ENCODE assay signal across 8 cellular contexts in genomic region chr16:87316923-87317765, GRCh38. TPM values are rescaled to one million over a fixed set of nuclear protein-coding genes. Genes with fewer than 3 reads are reported as not detected.
A peak's percentile ranks its signal among the peaks of the same experiment; 100 is the strongest.
DNase-seq lines count a peak whose midpoint lies in the region; ATAC-seq lines count a peak whose summit lies in the region.

C16orf95 (minus strand) TSS chr16:87317392; CDS start chr16:87317242, 150 bp downstream.

- H3K9me3 Mint-ChIP-seq in CD4-positive, CD25-positive, alpha-beta regulatory T cell: no peaks in the 10 kb centered on the region

- H3K27ac ChIP-seq in CD4-positive, CD25-positive, alpha-beta regulatory T cell (ENCODE audit: insufficient read depth, low read length, poor library complexity, severe bottlenecking): peak within 1 kb of the TSS; percentile 82

- H3K27me3 Mint-ChIP-seq in CD4-positive, CD25-positive, alpha-beta regulatory T cell: no peaks in the 10 kb centered on the region

- peak; percentile 94 for ATAC-seq in CD4-positive, CD25-positive, alpha-beta regulatory T cell (ENCODE audit: low read depth in 2 of 2)
- ATAC-seq in GM19372 (IDR thresholded peaks at IDR 0.05; ENCODE audit: low read depth, unreplicated experiment) (peak; percentile 93), HG03521 (IDR thresholded peaks at IDR 0.05; ENCODE audit: unreplicated experiment) (peak; percentile 84), left lobe of liver (peak; percentile 90)

- H3K36me3 Mint-ChIP-seq in CD4-positive, CD25-positive, alpha-beta regulatory T cell: no peaks in the 10 kb centered on the region

- H3K27me3 ChIP-seq in CD4-positive, CD25-positive, alpha-beta regulatory T cell (ENCODE audit: control insufficient read depth, insufficient read depth, low read length): no peaks in the 10 kb centered on the region

- H3K36me3 ChIP-seq in CD4-positive, CD25-positive, alpha-beta regulatory T cell (ENCODE audit: control insufficient read depth, insufficient read depth, low read length): no peaks in the 10 kb centered on the region

- peaks cover 18% of the 10 kb centered on the region for H3K4me1 ChIP-seq in CD4-positive, CD25-positive, alpha-beta regulatory T cell (ENCODE audit: control insufficient read depth, insufficient read depth, low read length, poor library complexity, severe bottlenecking)

- H3K4me3 ChIP-seq in CD4-positive, CD25-positive, alpha-beta regulatory T cell (ENCODE audit: low read depth, low read length): peak within 1 kb of the TSS; percentile 87

- peaks cover 7 to 23% (median 16%) of the 10 kb centered on the region in 4 donors for H3K4me1 Mint-ChIP-seq in CD4-positive, CD25-positive, alpha-beta regulatory T cell

- H3K9me3 ChIP-seq in CD4-positive, CD25-positive, alpha-beta regulatory T cell (ENCODE audit: control insufficient read depth in 2 of 2, low read length in 2 of 2): no peaks in the 10 kb centered on the region

- peak within 1 kb of the TSS; percentile 87 to 98 (median 91) for H3K27ac Mint-ChIP-seq in CD4-positive, CD25-positive, alpha-beta regulatory T cell

- peak; percentile 95 to 97 (median 96) for DNase-seq in CD4-positive, CD25-positive, alpha-beta regulatory T cell
- peak; percentile 67 for DNase-seq in NCI-H526 treated with DMSO at 0.1 percent for 48 hours (lab: John Stamatoyannopoulos, UW)
- DNase-seq in activated CD4-positive, alpha-beta T cell treated with anti-CD3 and anti-CD28 coated beads, Interleukin-2, amount 50 U/mL, for 1 hour: peak; percentile 97
- DNase-seq in cortex of kidney (lab: John Stamatoyannopoulos, UW): peak; percentile 31
- peak; percentile 98 for DNase-seq in left lobe of liver (ENCODE audit: low spot score)
- peak; percentile 96 to 97 for DNase-seq in stimulated activated CD4-positive, alpha-beta T cell treated with anti-CD3 and anti-CD28 coated beads, Interleukin-2, amount 100 ng/mL, for 24 hours

- peak within 1 kb of the TSS; percentile 89 to 97 (median 94) for H3K4me3 Mint-ChIP-seq in CD4-positive, CD25-positive, alpha-beta regulatory T cell

RNA-seq across cellular contexts. Expression of gene C16orf95, which starts in this region (rescaled TPM):
- total RNA-seq in CD4-positive, CD25-positive, alpha-beta regulatory T cell: 2.1 TPM
- polyA plus RNA-seq in CD4-positive, CD25-positive, alpha-beta regulatory T cell: 1 to 10 TPM; 2.7 to 8.8 (median 3.5) TPM
- 5.4 TPM for total RNA-seq in left lobe of liver

Comparison
In these comparisons a context has a peak if more than half of its experiments do, and no peak if none do; other contexts are left out.
1. Peak in every context shown above with its lines: DNase-seq, ATAC-seq, H3K4me3 ChIP-seq and H3K27ac ChIP-seq.
2. DNase-seq: peak in every context shown above with its lines; median percentile 98 in left lobe of liver; 97 in activated CD4-positive, alpha-beta T cell treated with anti-CD3 and anti-CD28 coated beads, Interleukin-2, amount 50 U/mL, for 1 hour; 96 in stimulated activated CD4-positive, alpha-beta T cell treated with anti-CD3 and anti-CD28 coated beads, Interleukin-2, amount 100 ng/mL, for 24 hours; 96 in CD4-positive, CD25-positive, alpha-beta regulatory T cell; 67 in NCI-H526 treated with DMSO at 0.1 percent for 48 hours; 31 in cortex of kidney.